Comparison of ENCODE assay signal across 12 cellular contexts in genomic region chr2:61439241-61440002, GRCh38. TPM values are rescaled to one million over a fixed set of nuclear protein-coding genes. Genes with fewer than 3 reads are reported as not detected.
A peak's percentile ranks its signal among the peaks of the same experiment; 100 is the strongest.
DNase-seq lines count a peak whose midpoint lies in the region; ATAC-seq, FAIRE-seq and TF ChIP-seq lines count a peak whose summit lies in the region.
"Had no signal": no experiment of that assay in that cellular context is flagged by ENCODE, and none has a peak within 500 bp of the region (broad histone marks: within the 10 kb centered on the region; RNA-seq: fewer than 3 reads in every experiment).

No MANE protein-coding gene starts in this region.

- H3K27ac Mint-ChIP-seq in neural crest cell (ENCODE audit: unreplicated experiment), result peak overlapping the region; percentile 55
- H3K27ac Mint-ChIP-seq: nephron progenitor cell had no signal

- H4K20me1 ChIP-seq in BLaER1, result peaks cover 100% of the 10 kb centered on the region
- H4K20me1 ChIP-seq in H1 (replicated peaks in 1 of 2; ENCODE audit: control insufficient read depth in 1 of 2, insufficient read depth in 2 of 2, low read length in 2 of 2), result peaks cover 19 to 35% of the 10 kb centered on the region in 2 experiments

- no peak for TF ChIP-seq EP300 in H1 (IDR thresholded peaks at IDR 0.05; ENCODE audit: borderline replicate concordance in 1 of 2, low read depth in 2 of 2, low read length in 2 of 2)

- peak overlapping the region; percentile 23 for H3K4ac ChIP-seq in H1 (replicated peaks; ENCODE audit: insufficient read length, low read depth, low read length)

- no peak overlapping the region for H3K9ac ChIP-seq in BLaER1
- no peak overlapping the region for H3K9ac ChIP-seq in H1 (replicated peaks in 1 of 4; ENCODE audit: extremely low read depth in 1 of 4, low read depth in 3 of 4, low read length in 3 of 4)

- H3K4me1 Mint-ChIP-seq in neural crest cell, result peaks cover 18% of the 10 kb centered on the region

- H3K79me1 ChIP-seq in H1 (ENCODE audit: low read depth, low read length), result peaks cover 14% of the 10 kb centered on the region

- H3K4me2 ChIP-seq in BLaER1 (0 out of 2 replicates have a peak overlapping the region, but pooled peaks have one; percentile 4), H1 (ENCODE audit: insufficient read depth in 1 of 2, low read depth in 2 of 2, low read length in 2 of 2) (no peak overlapping the region)

- DNase-seq in NAMALWA (ENCODE audit: low spot score), result peak; percentile 53
- no peak for DNase-seq in H1 (ENCODE audit: low read depth in 1 of 2, low spot score in 2 of 2)
- DNase-seq in neural crest cell (ENCODE audit: low read depth, low spot score), result no peak
- no peak for DNase-seq in ureter (ENCODE audit: low spot score)
- no peak for DNase-seq in NCI-H774 (lab: John Stamatoyannopoulos, UW)
- DNase-seq: cortex of kidney, nephron progenitor cell had no signal

- no peak overlapping the region for H2BK15ac ChIP-seq in H1 (ENCODE audit: low read length)

- no peak overlapping the region for H3K14ac ChIP-seq in H1 (ENCODE audit: insufficient read length)

- peak overlapping the region; percentile 74 for H4K8ac ChIP-seq in H1 (ENCODE audit: extremely low read depth, insufficient read depth, low read length)

- 91% methylated on average over 6 of the region's 7 CpGs; no CpG with 5 or more reads in 1 of the 2 experiments for whole genome bisulfite sequencing in H1 (ENCODE audit: extremely low coverage in 1 of 2, insufficient coverage in 1 of 2, insufficient read length in 1 of 2, insufficient replicate concordance in 2 of 2, low coverage in 1 of 2, low lambda C conversion rate in 2 of 2, missing lambda C conversion rate in 1 of 2), 2 experiments

- TF ChIP-seq RAD21 in H1 (IDR thresholded peaks at IDR 0.05 in 1 of 2, conservative IDR thresholded peaks at IDR 0.05 in 1 of 2; ENCODE audit: low read depth in 2 of 2, low read length in 2 of 2), result no peak

- H3K27ac ChIP-seq in BLaER1, result 0 out of 2 replicates have a peak overlapping the region, but pooled peaks have one; percentile 29
- no peak overlapping the region for H3K27ac ChIP-seq in H1 (ENCODE audit: low read depth, low read length)

- no peak overlapping the region for H2BK12ac ChIP-seq in H1 (ENCODE audit: low read depth, low read length)

- ATAC-seq in GM18858 (IDR thresholded peaks at IDR 0.05; ENCODE audit: unreplicated experiment), result no peak
- ATAC-seq in GM21390 (IDR thresholded peaks at IDR 0.05; ENCODE audit: unreplicated experiment), result no peak

- H2AFZ ChIP-seq in H1 (ENCODE audit: low read length), result no peak overlapping the region

- no peak overlapping the region for H3K4me3 Mint-ChIP-seq in neural crest cell
- H3K4me3 Mint-ChIP-seq: nephron progenitor cell had no signal

- no peak overlapping the region for H3K23ac ChIP-seq in H1 (ENCODE audit: insufficient read length)

- H3K4me3 ChIP-seq in BLaER1 (0 out of 2 replicates have a peak overlapping the region, but pooled peaks have one; percentile 19), H1 (ENCODE audit: extremely low read depth in 1 of 4, insufficient read depth in 2 of 4, low read depth in 3 of 4, low read length in 4 of 4) (no peak overlapping the region)

- no peaks in the 10 kb centered on the region for H3K27me3 ChIP-seq in BLaER1
- H3K27me3 ChIP-seq in H1 (replicated peaks in 1 of 4; ENCODE audit: control insufficient read depth in 3 of 4, extremely low read depth in 1 of 4, insufficient read depth in 3 of 4, low read length in 3 of 4), result no peaks in the 10 kb centered on the region

- H2BK20ac ChIP-seq in H1 (ENCODE audit: low read length), result no peak overlapping the region

- no peak overlapping the region for H2BK120ac ChIP-seq in H1 (replicated peaks; ENCODE audit: low read depth, low read length)

- no peak overlapping the region for H3K18ac ChIP-seq in H1 (ENCODE audit: extremely low read depth, low read length)

- H4K5ac ChIP-seq in H1 (ENCODE audit: insufficient read length, low read depth, low read length), result no peak overlapping the region

- FAIRE-seq in H1 (lab: Jason Lieb, UNC), result no peak
- FAIRE-seq: islet of Langerhans, TTC549 had no signal

- peaks cover 5% of the 10 kb centered on the region for H3K9me3 Mint-ChIP-seq in neural crest cell

- peaks cover 39 to 98% of the 10 kb centered on the region in 2 experiments for H3K79me2 ChIP-seq in H1 (ENCODE audit: control insufficient read depth in 1 of 2, insufficient read depth in 2 of 2, low read length in 2 of 2)

- H3K36me3 Mint-ChIP-seq in neural crest cell (ENCODE audit: low read depth), result peaks cover 36% of the 10 kb centered on the region

- H2BK5ac ChIP-seq in H1 (ENCODE audit: low read depth, low read length), result peak overlapping the region; percentile 28

- peaks cover 52% of the 10 kb centered on the region for H3K36me3 ChIP-seq in BLaER1
- H3K36me3 ChIP-seq in H1 (ENCODE audit: control insufficient read depth in 2 of 4, insufficient read depth in 4 of 4, low read length in 3 of 4), result no peaks in the 10 kb centered on the region

- TF ChIP-seq CTCF in H1 (IDR thresholded peaks at IDR 0.05; ENCODE audit: control extremely low read depth in 1 of 3, insufficient read depth in 1 of 3, low read depth in 1 of 3, low read length in 3 of 3) (no peak), neural crest cell (conservative IDR thresholded peaks at IDR 0.05) (no peak)

- no peak overlapping the region for H3K56ac ChIP-seq in H1 (replicated peaks; ENCODE audit: insufficient read length, low read depth, low read length)

- H3K4me1 ChIP-seq in BLaER1 (peaks cover 47% of the 10 kb centered on the region), H1 (replicated peaks in 1 of 4; ENCODE audit: control insufficient read depth in 3 of 4, insufficient read depth in 4 of 4, low read length in 3 of 4) (peaks cover 0 to 12% (median 4%) of the 10 kb centered on the region in 4 experiments; a peak in 6 of 7 replicates)

- H3K9me3 ChIP-seq in BLaER1, result peaks cover 66% of the 10 kb centered on the region
- H3K9me3 ChIP-seq in H1 (ENCODE audit: insufficient read depth in 2 of 2, low read depth in 1 of 2, low read length in 1 of 2), result no peaks in the 10 kb centered on the region

- CTCF ChIA-PET in H1 (lab: Charles Lee; ENCODE audit: partially characterized antibody), result interaction anchor here (0.6 to 5.8 kb wide), 5 partner anchors 9 to 47 kb away, joined by 3 to 48 read pairs (median 4); no protein-coding TSS in a partner anchor

- no peak overlapping the region for H2AK5ac ChIP-seq in H1 (ENCODE audit: low read depth, low read length)

- TF ChIP-seq POLR2A in H1 (IDR thresholded peaks at IDR 0.05; ENCODE audit: control extremely low read depth in 1 of 2, low read depth in 2 of 2, low read length in 2 of 2), result no peak

- H3K23me2 ChIP-seq in H1 (ENCODE audit: low read depth, low read length), result no peaks in the 10 kb centered on the region

- peak overlapping the region; percentile 40 for H4K91ac ChIP-seq in H1 (replicated peaks; ENCODE audit: insufficient read length, low read length)

- H3K27me3 Mint-ChIP-seq in neural crest cell (ENCODE audit: low read depth), result no peaks in the 10 kb centered on the region

- POLR2A ChIA-PET in H1 (lab: Charles Lee; ENCODE audit: partially characterized antibody), result interaction anchor here (0.6 to 1.4 kb wide), 3 partner anchors 13 to 34 kb away, joined by 3 to 5 read pairs (median 3); no protein-coding TSS in a partner anchor

TF ChIP-seq in H1, 55 proteins besides CTCF, POLR2A, EP300 and RAD21:
- TF ChIP-seq SIN3A (conservative IDR thresholded peaks at IDR 0.05 in 1 of 2, IDR thresholded peaks at IDR 0.05 in 1 of 2; ENCODE audit: low read depth in 1 of 2, low read length in 2 of 2), result no peak
- TF ChIP-seq SUZ12 (IDR thresholded peaks at IDR 0.05; ENCODE audit: low read length), result no peak
- TF ChIP-seq MAFK (IDR thresholded peaks at IDR 0.05; ENCODE audit: low read depth, low read length), result no peak
- TF ChIP-seq FOSL1 (IDR thresholded peaks at IDR 0.05; ENCODE audit: insufficient read depth, low read depth, low read length), result no peak
- TF ChIP-seq HDAC2 (IDR thresholded peaks at IDR 0.05; ENCODE audit: borderline replicate concordance in 1 of 2, low read depth in 2 of 2, low read length in 2 of 2), result no peak
- TF ChIP-seq BCL11A (IDR thresholded peaks at IDR 0.05; ENCODE audit: low read depth in 2 of 2, low read length in 2 of 2), result no peak
- no peak for TF ChIP-seq SIX5 (IDR thresholded peaks at IDR 0.05; ENCODE audit: low read depth, low read length)
- TF ChIP-seq RFX5 (IDR thresholded peaks at IDR 0.05; ENCODE audit: borderline replicate concordance, low read depth, low read length), result no peak
- no peak for TF ChIP-seq ASH2L (IDR thresholded peaks at IDR 0.05; ENCODE audit: low read length)
- TF ChIP-seq SIRT6 (IDR thresholded peaks at IDR 0.05; ENCODE audit: low read length), result no peak
- no peak for TF ChIP-seq CTBP2 (IDR thresholded peaks at IDR 0.05; ENCODE audit: borderline replicate concordance, insufficient read depth, insufficient read length, low read length)

RNA-seq across cellular contexts. Expression of gene USP34, which starts 31.5 kb away (rescaled TPM):
- 80.9 and 91.7 TPM in 2 replicates for total RNA-seq in H1 (2021; fragmentation: NEBNext Ultra II Directional; extraction: Animal tissue kit (Norgen Biotek cat#: 25700))
- 30.0 and 56.7 TPM in 2 replicates for polyA plus RNA-seq in H1 (2011; rRNA removed)
- polyA plus RNA-seq in H1 (2011; cell fraction: cytosol; rRNA removed), result 37.6 TPM
- 54.2 TPM for polyA plus RNA-seq in H1 (2011; cell fraction: nucleus; rRNA removed)
- polyA plus RNA-seq in H1 (2012, experiment 1 of 2), result 33.4 to 53.6 TPM (median 40.8 TPM) in 4 replicates
- 3.0 TPM for polyA plus RNA-seq in H1 (2012, experiment 2 of 2)
- 45.7 TPM for polyA plus RNA-seq in H1 (2013, experiment 1 of 2)
- polyA plus RNA-seq in H1 (2013, experiment 2 of 2), result 43.0 TPM
- polyA minus RNA-seq in H1 (2011; rRNA and poly(A)+ RNA removed), result 158 and 233 TPM in 2 replicates
- polyA minus RNA-seq in H1 (2011; cell fraction: cytosol; rRNA and poly(A)+ RNA removed), result 56.2 TPM
- polyA minus RNA-seq in H1 (2011; cell fraction: nucleus; rRNA and poly(A)+ RNA removed), result 260 TPM
- total RNA-seq in neural crest cell, result 95.9 and 98.4 TPM in 2 replicates
- 152 TPM for total RNA-seq in ureter
